ENCODE assay signal across 12 cellular contexts in the genomic region with DNA sequence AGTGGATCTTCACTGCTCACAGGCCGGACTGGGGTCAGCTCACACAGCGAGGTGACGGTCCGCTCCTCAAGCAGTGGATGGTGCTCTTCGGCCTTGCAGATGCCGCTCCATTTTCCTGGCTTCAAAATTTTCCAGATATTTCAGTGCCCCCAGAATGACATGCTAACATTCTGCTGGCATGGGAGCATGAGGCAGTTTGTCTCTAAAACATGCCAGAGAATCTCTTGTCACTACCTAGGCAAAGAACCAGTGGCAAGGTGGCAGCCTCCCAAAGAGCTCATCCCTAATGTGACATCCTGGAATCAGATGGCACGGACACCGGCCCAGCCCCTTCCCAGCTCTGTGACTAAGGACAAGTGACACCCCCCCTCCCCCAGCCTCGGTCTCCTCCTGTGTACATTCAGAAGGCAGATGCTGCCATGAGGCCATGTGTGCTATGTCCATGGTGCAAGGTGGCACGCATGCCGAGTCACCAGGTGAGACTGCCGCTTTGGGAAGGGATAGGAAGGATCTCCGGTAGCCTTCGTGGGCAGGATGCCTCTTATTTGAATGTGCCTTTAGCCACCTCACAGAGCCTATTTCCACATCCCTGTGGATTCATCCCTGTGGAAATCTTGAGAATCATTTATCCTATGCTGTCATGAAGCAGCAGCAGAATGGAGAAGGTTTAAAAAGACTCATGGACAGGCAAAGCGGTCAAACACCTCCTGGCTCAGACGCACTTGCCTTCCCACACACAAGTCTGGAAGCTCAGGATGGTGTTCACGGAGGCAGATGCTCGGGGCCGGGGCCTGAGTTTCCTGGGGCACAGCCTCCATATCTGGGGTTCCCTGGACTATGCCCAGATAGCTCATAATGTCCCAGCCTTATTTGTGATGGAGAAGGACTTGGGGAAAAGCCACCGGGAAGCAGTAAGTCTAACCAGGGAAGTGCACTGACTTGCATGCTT. TPM values are rescaled to one million over a fixed set of nuclear protein-coding genes. Genes with fewer than 3 reads are reported as not detected.
A peak's percentile ranks its signal among the peaks of the same experiment; 100 is the strongest.
DNase-seq lines count a peak whose midpoint lies in the region; TF ChIP-seq lines count a peak whose summit lies in the region.
"Had no signal": no experiment of that assay in that cellular context is flagged by ENCODE, and none has a peak within 500 bp of the region (broad histone marks: within the 10 kb centered on the region; RNA-seq: fewer than 3 reads in every experiment).

No MANE protein-coding gene starts in this region.

- no peak overlapping the region for H3K56ac ChIP-seq in mesendoderm (ENCODE audit: low read length)

- POLR2A ChIA-PET in HEK293T (lab: Yijun Ruan, JAX): no interaction called here

- no peak for DNase-seq in adipocyte (ENCODE audit: low read depth)
- DNase-seq in mesendoderm: no peak
- peak; percentile 19 to 64 for DNase-seq in tibial artery
- no peak for DNase-seq in HEK293T (ENCODE audit: extremely low spot score)
- DNase-seq in NCI-H774 (lab: John Stamatoyannopoulos, UW): no peak
- no peak for DNase-seq in COLO829 (ENCODE audit: low spot score)
- DNase-seq: activated CD4-positive, alpha-beta T cell treated with anti-CD3 and anti-CD28 coated beads, Interleukin-2, amount 50 U/mL, for 1 hour; NCI-H2029; stimulated activated CD4-positive, alpha-beta T cell treated with anti-CD3 and anti-CD28 coated beads, Interleukin-4, amount 100 ng/mL, for 24 hours had no signal

- no peak overlapping the region for H2BK15ac ChIP-seq in mesendoderm (replicated peaks; ENCODE audit: low read depth)

- H3K36me3 ChIP-seq in adipocyte (ENCODE audit: control insufficient read depth, insufficient read depth, low read length, severe bottlenecking) (no peaks in the 10 kb centered on the region), esophagus (ENCODE audit: control insufficient read depth in 2 of 2, insufficient read depth in 2 of 2, low read length in 1 of 2) (no peaks in the 10 kb centered on the region), mesendoderm (ENCODE audit: control insufficient read depth, insufficient read depth, low read length) (peaks cover 4% of the 10 kb centered on the region), tibial artery (peaks cover 11 to 12% (median 11%) of the 10 kb centered on the region in 3 donors)

- no peaks in the 10 kb centered on the region for H3K9me3 ChIP-seq in adipocyte (ENCODE audit: control insufficient read depth, low read length)
- no peaks in the 10 kb centered on the region for H3K9me3 ChIP-seq in esophagus (ENCODE audit: control insufficient read depth in 2 of 2, insufficient read depth in 1 of 2, low read depth in 1 of 2, low read length in 1 of 2)
- H3K9me3 ChIP-seq in tibial artery: no peaks in the 10 kb centered on the region

- H3K4me1 ChIP-seq in adipocyte (ENCODE audit: control insufficient read depth, insufficient read depth, low read length): peaks cover 46% of the 10 kb centered on the region
- peaks cover 3 to 5% of the 10 kb centered on the region in 2 donors for H3K4me1 ChIP-seq in esophagus (ENCODE audit: control insufficient read depth in 2 of 2, insufficient read depth in 2 of 2, low read length in 1 of 2)
- peaks cover 10% of the 10 kb centered on the region for H3K4me1 ChIP-seq in mesendoderm (ENCODE audit: control insufficient read depth, low read depth, low read length)
- peaks cover 8 to 84% (median 54%) of the 10 kb centered on the region in 4 donors for H3K4me1 ChIP-seq in tibial artery

- H3K4me3 ChIP-seq in adipocyte (ENCODE audit: low read length) (peak overlapping the region; percentile 88), esophagus (ENCODE audit: low read depth in 1 of 2, low read length in 2 of 2) (peak overlapping the region; percentile 5 to 56), mesendoderm (ENCODE audit: low read length) (no peak overlapping the region), tibial artery (peak overlapping the region; percentile 96 to 97)

- peaks cover 5% of the 10 kb centered on the region for H3K79me1 ChIP-seq in mesendoderm (ENCODE audit: low read length)

- H3K27me3 ChIP-seq in adipocyte (replicated peaks; ENCODE audit: control insufficient read depth, insufficient read depth, low read length) (no peaks in the 10 kb centered on the region), esophagus (ENCODE audit: control insufficient read depth in 1 of 2, insufficient read depth in 2 of 2, low read length in 2 of 2) (no peaks in the 10 kb centered on the region), mesendoderm (ENCODE audit: insufficient read depth, low read length, poor library complexity) (no peaks in the 10 kb centered on the region), tibial artery (no peaks in the 10 kb centered on the region)

- CTCF ChIA-PET in HEK293T (lab: Yijun Ruan, JAX): no interaction called here

- no peak overlapping the region for H2AK5ac ChIP-seq in mesendoderm (ENCODE audit: low read length)

- H3K27ac ChIP-seq in esophagus (ENCODE audit: low read depth in 2 of 2, low read length in 1 of 2) (peak overlapping the region; percentile 27 to 57), mesendoderm (ENCODE audit: low read depth, low read length) (no peak overlapping the region), tibial artery (peak overlapping the region; percentile 54 to 92)
- H3K27ac ChIP-seq: epithelial cell of prostate, RWPE1 had no signal

- H3K79me2 ChIP-seq in mesendoderm (ENCODE audit: control insufficient read depth, insufficient read depth, low read length): peaks cover 12% of the 10 kb centered on the region

- H2BK5ac ChIP-seq in mesendoderm (ENCODE audit: low read length): no peak overlapping the region

- no peak overlapping the region for H3K4me2 ChIP-seq in mesendoderm (ENCODE audit: low read length)

- H3K4ac ChIP-seq in mesendoderm (ENCODE audit: low read depth, low read length): no peak overlapping the region

- no peak for TF ChIP-seq CTCF in tibial artery (IDR thresholded peaks at IDR 0.05)

- 82 to 85% methylated on average over 20 of the region's 20 CpGs for WGBS in esophagus, 2 donors
- no CpG with 5 or more reads among the region's 20 CpGs for WGBS in mesendoderm (ENCODE audit: extremely low coverage, insufficient coverage, low lambda C conversion rate)

- H4K5ac ChIP-seq in mesendoderm (ENCODE audit: low read length): no peak overlapping the region

- H4K8ac ChIP-seq in mesendoderm (ENCODE audit: low read depth, low read length): no peak overlapping the region

- no peak overlapping the region for H3K23ac ChIP-seq in mesendoderm (ENCODE audit: low read length)

- no peak overlapping the region for H2BK120ac ChIP-seq in mesendoderm (ENCODE audit: low read depth, low read length)

- H3K18ac ChIP-seq in mesendoderm (ENCODE audit: low read length): no peak overlapping the region

- intact Hi-C loops in tibial artery (cut with DNase I; ENCODE audit: low total_unique reads): loop anchor here (10.0 kb wide), 2 partner anchors 179 to 1279 kb away; no protein-coding TSS in a partner anchor

- peak overlapping the region; percentile 0 for H3K9ac ChIP-seq in adipocyte (ENCODE audit: low read length)
- peak overlapping the region; percentile 25 for H3K9ac ChIP-seq in mesendoderm (ENCODE audit: low read length)

TF ChIP-seq in HEK293T, 16 proteins besides CTCF, POLR2A, EP300 and RAD21:
- no peak for TF ChIP-seq NFRKB (IDR thresholded peaks at IDR 0.05)
- TF ChIP-seq SUZ12 (IDR thresholded peaks at IDR 0.05): no peak
- TF ChIP-seq, protein P1, sequence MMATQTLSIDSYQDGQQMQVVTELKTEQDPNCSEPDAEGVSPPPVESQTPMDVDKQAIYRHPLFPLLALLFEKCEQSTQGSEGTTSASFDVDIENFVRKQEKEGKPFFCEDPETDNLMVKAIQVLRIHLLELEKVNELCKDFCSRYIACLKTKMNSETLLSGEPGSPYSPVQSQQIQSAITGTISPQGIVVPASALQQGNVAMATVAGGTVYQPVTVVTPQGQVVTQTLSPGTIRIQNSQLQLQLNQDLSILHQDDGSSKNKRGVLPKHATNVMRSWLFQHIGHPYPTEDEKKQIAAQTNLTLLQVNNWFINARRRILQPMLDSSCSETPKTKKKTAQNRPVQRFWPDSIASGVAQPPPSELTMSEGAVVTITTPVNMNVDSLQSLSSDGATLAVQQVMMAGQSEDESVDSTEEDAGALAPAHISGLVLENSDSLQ (IDR thresholded peaks at IDR 0.05): no peak
- TF ChIP-seq ELF4 (IDR thresholded peaks at IDR 0.05): no peak
TF ChIP-seq in HEK293T: peak in this region for 0.

RNA-seq across cellular contexts. Expression of gene S1PR3, which starts 2.9 kb away (rescaled TPM):
- polyA plus RNA-seq in esophagus: 1 to 10 TPM; 3.2 to 6.7 TPM
- polyA plus RNA-seq in mesendoderm (2013, experiment 1 of 2): 7.0 TPM
- 7.0 TPM for polyA plus RNA-seq in mesendoderm (2013, experiment 2 of 2)

Comparison
In these comparisons a context has a peak if more than half of its experiments do, and no peak if none do; other contexts are left out.
1. DNase-seq: peak in tibial artery (2 of 2); none in adipocyte (single experiment), mesendoderm (single experiment), HEK293T (single experiment), NCI-H774 (single experiment) and COLO829 (single experiment).